ENCODE assay signal across 12 cellular contexts in the genomic region with DNA sequence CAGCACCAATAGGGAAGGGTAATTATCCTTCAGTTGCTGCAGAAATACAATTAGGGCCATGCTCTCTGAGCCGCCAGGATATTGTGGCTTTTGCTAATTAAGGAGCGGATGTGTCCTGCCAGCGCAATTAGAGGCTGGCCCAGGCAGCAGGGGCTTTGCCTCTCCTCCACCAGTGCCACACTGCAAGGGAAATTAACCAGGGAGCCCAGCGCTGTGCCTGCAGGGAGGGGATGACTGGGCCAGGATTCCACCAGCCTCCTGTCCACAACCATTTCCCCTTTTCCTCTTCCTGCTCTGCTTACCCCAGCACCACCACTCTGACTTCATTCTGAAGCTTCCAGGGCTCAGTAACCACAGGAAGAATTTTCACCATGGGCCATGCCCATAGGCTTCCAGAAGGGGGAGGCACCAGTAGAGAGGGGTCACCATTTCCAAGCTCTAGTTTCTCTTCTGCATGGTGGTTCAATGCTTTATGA. TPM values are rescaled to one million over a fixed set of nuclear protein-coding genes. Genes with fewer than 3 reads are reported as not detected.
DNase-seq lines count a peak whose midpoint lies in the region; ATAC-seq, FAIRE-seq and TF ChIP-seq lines count a peak whose summit lies in the region.
"Had no signal": no experiment of that assay in that cellular context is flagged by ENCODE, and none has a peak within 500 bp of the region (broad histone marks: within the 10 kb centered on the region; RNA-seq: fewer than 3 reads in every experiment).

No MANE protein-coding gene starts in this region.

- H3K36me3 Mint-ChIP-seq in glutamatergic neuron (ENCODE audit: unreplicated experiment) = no peaks in the 10 kb centered on the region
- H3K36me3 Mint-ChIP-seq in activated T-cell treated with anti-CD3 and anti-CD28 coated beads, Interleukin-2, amount 50 U/mL, for 72 hours (ENCODE audit: insufficient read depth in 2 of 2) = peaks cover 0 to 2% of the 10 kb centered on the region in 2 donors

- TF ChIP-seq POLR2A in GM12891 (IDR thresholded peaks at IDR 0.05; ENCODE audit: low read depth, low read length) = no peak

- ATAC-seq in activated T-cell treated with anti-CD3 and anti-CD28 coated beads, Interleukin-2, amount 50 U/mL, for 72 hours (replicated peaks in 1 of 2) = no peak
- ATAC-seq: left lung had no signal

- H3K27ac Mint-ChIP-seq in glutamatergic neuron (ENCODE audit: unreplicated experiment) = peak overlapping the region; percentile 55
- H3K27ac Mint-ChIP-seq in activated T-cell treated with anti-CD3 and anti-CD28 coated beads, Interleukin-2, amount 50 U/mL, for 72 hours = no peak overlapping the region
- H3K27ac Mint-ChIP-seq: activated T-helper 1 cell treated with anti-CD3 and anti-CD28 coated beads, Interleukin-12 subunit alpha, Interleukin-12 subunit beta, Interleukin-2, Interleukin-4 antibody, amounts not matched to agents 30 ng/mL and 10 ng/mL and 1 ng/mL, durations not matched to agents 14 hours and 24 hours and 36 hours had no signal

- no peak overlapping the region for H3K4me3 Mint-ChIP-seq in glutamatergic neuron (ENCODE audit: unreplicated experiment)
- no peak overlapping the region for H3K4me3 Mint-ChIP-seq in activated T-cell treated with anti-CD3 and anti-CD28 coated beads, Interleukin-2, amount 50 U/mL, for 72 hours
- H3K4me3 Mint-ChIP-seq: activated T-helper 1 cell treated with anti-CD3 and anti-CD28 coated beads, Interleukin-12 subunit alpha, Interleukin-12 subunit beta, Interleukin-2, Interleukin-4 antibody, amounts not matched to agents 30 ng/mL and 10 ng/mL and 1 ng/mL, durations not matched to agents 14 hours and 24 hours and 36 hours had no signal

- peaks cover 12% of the 10 kb centered on the region for H3K4me1 Mint-ChIP-seq in glutamatergic neuron (ENCODE audit: low read depth, unreplicated experiment)
- peaks cover 12% of the 10 kb centered on the region for H3K4me1 Mint-ChIP-seq in activated T-cell treated with anti-CD3 and anti-CD28 coated beads, Interleukin-2, amount 50 U/mL, for 72 hours (ENCODE audit: low read depth)

- peaks cover 4% of the 10 kb centered on the region for H3K9me3 Mint-ChIP-seq in glutamatergic neuron (ENCODE audit: unreplicated experiment)
- no peaks in the 10 kb centered on the region for H3K9me3 Mint-ChIP-seq in activated T-cell treated with anti-CD3 and anti-CD28 coated beads, Interleukin-2, amount 50 U/mL, for 72 hours
- H3K9me3 Mint-ChIP-seq: activated T-helper 1 cell treated with anti-CD3 and anti-CD28 coated beads, Interleukin-12 subunit alpha, Interleukin-12 subunit beta, Interleukin-2, Interleukin-4 antibody, amounts not matched to agents 30 ng/mL and 10 ng/mL and 1 ng/mL, durations not matched to agents 14 hours and 24 hours and 36 hours had no signal

- DNase-seq in AG10803 (ENCODE audit: low read depth) (peak; percentile 22), GM12891 (ENCODE audit: insufficient read length, low spot score) (no peak), glutamatergic neuron (no peak), mucosa of gallbladder (ENCODE audit: low spot score) (no peak), coronary artery (ENCODE audit: low spot score) (no peak), D721Med (ENCODE audit: insufficient read length, low spot score) (no peak)
- DNase-seq in activated T-cell treated with anti-CD3 and anti-CD28 coated beads, Interleukin-2, amount 50 U/mL, for 72 hours = no peak
- DNase-seq: HCEC 1CT, Karpas-422, left lung had no signal

- peak; percentile 24 for TF ChIP-seq CTCF in AG10803 (conservative IDR thresholded peaks at IDR 0.05; ENCODE audit: low read length)
- TF ChIP-seq CTCF in glutamatergic neuron (IDR thresholded peaks at IDR 0.05; ENCODE audit: partially characterized antibody, unreplicated experiment) = no peak
- no peak for TF ChIP-seq CTCF in coronary artery (IDR thresholded peaks at IDR 0.05)
- no peak for TF ChIP-seq CTCF in D721Med (IDR thresholded peaks at IDR 0.05; ENCODE audit: insufficient read depth, missing control alignments)

- no peak overlapping the region for H3K4me3 ChIP-seq in AG10803 (ENCODE audit: low read length)
- H3K4me3 ChIP-seq in coronary artery = no peak overlapping the region
- H3K4me3 ChIP-seq: left lung had no signal

- H3K27ac ChIP-seq in coronary artery = no peak overlapping the region
- H3K27ac ChIP-seq: left lung had no signal

- FAIRE-seq in GM12891 (lab: Jason Lieb, UNC) (no peak), D721Med (lab: Jason Lieb, UNC) (no peak)

- peaks cover 14% of the 10 kb centered on the region for H3K27me3 Mint-ChIP-seq in glutamatergic neuron (ENCODE audit: unreplicated experiment)
- H3K27me3 Mint-ChIP-seq in activated T-cell treated with anti-CD3 and anti-CD28 coated beads, Interleukin-2, amount 50 U/mL, for 72 hours (ENCODE audit: low read depth) = peaks cover 67% of the 10 kb centered on the region

TF ChIP-seq in GM12891, 5 proteins besides CTCF, POLR2A, EP300 and RAD21:
- TF ChIP-seq TAF1 (IDR thresholded peaks at IDR 0.05; ENCODE audit: low read depth, low read length) = no peak
- TF ChIP-seq POLR2AphosphoS5 (IDR thresholded peaks at IDR 0.05; ENCODE audit: low read depth, low read length) = no peak
- TF ChIP-seq SPI1 (IDR thresholded peaks at IDR 0.05; ENCODE audit: low read depth, low read length) = peak; percentile 32; the same call in 1 of the 2 replicates

TF ChIP-seq in PFSK-1, 5 proteins besides CTCF, POLR2A, EP300 and RAD21:
- TF ChIP-seq POLR2AphosphoS5 (IDR thresholded peaks at IDR 0.05; ENCODE audit: low read depth, low read length) (no peak), FOXP2 (optimal IDR thresholded peaks at IDR 0.05; ENCODE audit: borderline replicate concordance, extremely low read depth, extremely low read length, insufficient read depth) (peak; percentile 34)

RNA-seq across cellular contexts. Expression of a gene that starts 10.3 kb away (rescaled TPM):
- polyA plus RNA-seq in GM12891 (2012; ENCODE audit: low read depth, missing spikeins) = 36.3 TPM
- 33.7 TPM for polyA plus RNA-seq in PFSK-1 (2012; ENCODE audit: insufficient read length, low read depth)
- total RNA-seq in glutamatergic neuron (ENCODE audit: unreplicated experiment) = 15.4 TPM
- 34.4 TPM for total RNA-seq in mucosa of gallbladder
- 100 to 1,000 TPM in 1 of 2 donors, 10 to 100 TPM in 1; 99.4 to 155 TPM for total RNA-seq in activated T-cell treated with anti-CD3 and anti-CD28 coated beads, Interleukin-2, amount 50 U/mL, for 72 hours

RNA-seq across cellular contexts. Expression of a gene that starts 28.0 kb away (rescaled TPM):
- polyA plus RNA-seq in GM12891 (2012; ENCODE audit: low read depth, missing spikeins) = 43.9 TPM
- 206 TPM for polyA plus RNA-seq in PFSK-1 (2012; ENCODE audit: insufficient read length, low read depth)
- total RNA-seq in glutamatergic neuron (ENCODE audit: unreplicated experiment) (1.1 TPM), mucosa of gallbladder (383 TPM)
- total RNA-seq in activated T-cell treated with anti-CD3 and anti-CD28 coated beads, Interleukin-2, amount 50 U/mL, for 72 hours = 100 to 1,000 TPM; 102 to 215 TPM

Comparison
In these comparisons a context has a peak if more than half of its experiments do, and no peak if none do; other contexts are left out.
1. RNA of a gene that starts 28.0 kb away (total RNA-seq): 383 TPM in mucosa of gallbladder (single experiment) and 102 to 215 TPM in activated T-cell treated with anti-CD3 and anti-CD28 coated beads, Interleukin-2, amount 50 U/mL, for 72 hours; 1.1 TPM in glutamatergic neuron (single experiment); every median in the first group is over 10 times any median in the second.